Comparison of ENCODE assay signal across 8 cellular contexts in genomic region chr6:106520711-106521367, GRCh38.
A peak's percentile ranks its signal among the peaks of the same experiment; 100 is the strongest.
DNase-seq lines count a peak whose midpoint lies in the region; ATAC-seq and TF ChIP-seq lines count a peak whose summit lies in the region.

No MANE protein-coding gene starts in this region.

- TF ChIP-seq CTCF in sigmoid colon (IDR thresholded peaks at IDR 0.05) = no peak

- peak; percentile 62 for ATAC-seq in GM18868 (IDR thresholded peaks at IDR 0.05; ENCODE audit: unreplicated experiment)
- ATAC-seq in HG03060 (IDR thresholded peaks at IDR 0.05; ENCODE audit: low read depth, unreplicated experiment) = peak; percentile 47
- ATAC-seq in T-cell (replicated peaks in 1 of 4) = peak; percentile 65 to 83 (median 67)

- no peaks in the 10 kb centered on the region for H3K9me3 Mint-ChIP-seq in T-cell

- H3K4me1 Mint-ChIP-seq in T-cell = peaks cover 79 to 89% (median 80%) of the 10 kb centered on the region in 3 donors

- no peaks in the 10 kb centered on the region for H3K36me3 ChIP-seq in sigmoid colon

- H3K4me1 ChIP-seq in sigmoid colon = peaks cover 0 to 18% (median 4%) of the 10 kb centered on the region in 4 donors

- peaks cover 4% of the 10 kb centered on the region for H3K36me3 Mint-ChIP-seq in T-cell

- DNase-seq in T-cell (peak; percentile 47 to 93 (median 82)), sigmoid colon (no peak), NCI-H526 (lab: John Stamatoyannopoulos, UW) (no peak), NCI-H524 treated with DMSO at 0.1 percent for 48 hours (lab: John Stamatoyannopoulos, UW) (no peak)
- DNase-seq in activated naive CD8-positive, alpha-beta T cell treated with anti-CD3 and anti-CD28 coated beads, Interleukin-2, amount 50 U/mL, for 16 hours (ENCODE audit: low read depth, low spot score) = peak; percentile 69
- peak; percentile 57 to 71 for DNase-seq in stimulated activated CD4-positive, alpha-beta T cell treated with anti-CD3 and anti-CD28 coated beads, Interleukin-2, amount 100 ng/mL, for 48 hours

- no peak for TF ChIP-seq EP300 in sigmoid colon (IDR thresholded peaks at IDR 0.05)

- no peaks in the 10 kb centered on the region for H3K27me3 ChIP-seq in sigmoid colon

- POLR2A ChIA-PET in T-cell (lab: Charles Lee) = interaction anchor here (0.6 to 3.4 kb wide), 13 partner anchors 8 to 1185 kb away, joined by 3 to 20 read pairs (median 4); no protein-coding TSS in a partner anchor

- peak overlapping the region; percentile 96 to 97 for H3K27ac Mint-ChIP-seq in T-cell

- WGBS in sigmoid colon, 2 donors = 55 to 58% methylated on average over 14 of the region's 14 CpGs

- no peaks in the 10 kb centered on the region for H3K27me3 Mint-ChIP-seq in T-cell

- peak overlapping the region in 2 of 4 donors; percentile 34 to 60 for H3K27ac ChIP-seq in sigmoid colon

- no peaks in the 10 kb centered on the region for H3K9me3 ChIP-seq in sigmoid colon

- CTCF ChIA-PET in T-cell (lab: Charles Lee) = interaction anchor here (0.6 to 4.5 kb wide), 7 partner anchors 9 to 36 kb away, joined by 3 to 75 read pairs (median 4); no protein-coding TSS in a partner anchor

- intact Hi-C loops in sigmoid colon (cut with DNase I) = no loop called here

- no peak overlapping the region for H3K4me3 ChIP-seq in sigmoid colon

- TF ChIP-seq POLR2A in sigmoid colon (IDR thresholded peaks at IDR 0.05) = no peak

- H3K4me3 Mint-ChIP-seq in T-cell = peak overlapping the region; percentile 88 to 94 (median 90)

Comparison
In these comparisons a context has a peak if more than half of its experiments do, and no peak if none do; other contexts are left out.
1. DNase-seq: peak in T-cell (34 of 34), activated naive CD8-positive, alpha-beta T cell treated with anti-CD3 and anti-CD28 coated beads, Interleukin-2, amount 50 U/mL, for 16 hours (single experiment) and stimulated activated CD4-positive, alpha-beta T cell treated with anti-CD3 and anti-CD28 coated beads, Interleukin-2, amount 100 ng/mL, for 48 hours (2 of 2); none in sigmoid colon (single experiment), NCI-H526 (0 of 2) and NCI-H524 treated with DMSO at 0.1 percent for 48 hours (single experiment).
2. Peak in every context shown above with its lines, with median percentiles within 50 percentile points of each other: ATAC-seq.